In genomic region chr3:52879090-52879489, GRCh38 we compare ENCODE assay signal across 1 cellular context.
TF ChIP-seq lines count a peak whose summit lies in the region.

No MANE protein-coding gene starts in this region.

TF ChIP-seq in WTC11, 78 proteins besides CTCF, POLR2A, EP300 and RAD21 (continued from another document):
- TF ChIP-seq AR (CRISPR knock-in tag; IDR thresholded peaks at IDR 0.05) = no peak
- no peak for TF ChIP-seq USF1 (CRISPR knock-in tag; IDR thresholded peaks at IDR 0.05)
- TF ChIP-seq NFYB (CRISPR knock-in tag; conservative IDR thresholded peaks at IDR 0.05; ENCODE audit: low read depth) = no peak
- TF ChIP-seq ZNF219 (CRISPR knock-in tag; IDR thresholded peaks at IDR 0.05; ENCODE audit: borderline replicate concordance) = no peak
- TF ChIP-seq, protein P1, sequence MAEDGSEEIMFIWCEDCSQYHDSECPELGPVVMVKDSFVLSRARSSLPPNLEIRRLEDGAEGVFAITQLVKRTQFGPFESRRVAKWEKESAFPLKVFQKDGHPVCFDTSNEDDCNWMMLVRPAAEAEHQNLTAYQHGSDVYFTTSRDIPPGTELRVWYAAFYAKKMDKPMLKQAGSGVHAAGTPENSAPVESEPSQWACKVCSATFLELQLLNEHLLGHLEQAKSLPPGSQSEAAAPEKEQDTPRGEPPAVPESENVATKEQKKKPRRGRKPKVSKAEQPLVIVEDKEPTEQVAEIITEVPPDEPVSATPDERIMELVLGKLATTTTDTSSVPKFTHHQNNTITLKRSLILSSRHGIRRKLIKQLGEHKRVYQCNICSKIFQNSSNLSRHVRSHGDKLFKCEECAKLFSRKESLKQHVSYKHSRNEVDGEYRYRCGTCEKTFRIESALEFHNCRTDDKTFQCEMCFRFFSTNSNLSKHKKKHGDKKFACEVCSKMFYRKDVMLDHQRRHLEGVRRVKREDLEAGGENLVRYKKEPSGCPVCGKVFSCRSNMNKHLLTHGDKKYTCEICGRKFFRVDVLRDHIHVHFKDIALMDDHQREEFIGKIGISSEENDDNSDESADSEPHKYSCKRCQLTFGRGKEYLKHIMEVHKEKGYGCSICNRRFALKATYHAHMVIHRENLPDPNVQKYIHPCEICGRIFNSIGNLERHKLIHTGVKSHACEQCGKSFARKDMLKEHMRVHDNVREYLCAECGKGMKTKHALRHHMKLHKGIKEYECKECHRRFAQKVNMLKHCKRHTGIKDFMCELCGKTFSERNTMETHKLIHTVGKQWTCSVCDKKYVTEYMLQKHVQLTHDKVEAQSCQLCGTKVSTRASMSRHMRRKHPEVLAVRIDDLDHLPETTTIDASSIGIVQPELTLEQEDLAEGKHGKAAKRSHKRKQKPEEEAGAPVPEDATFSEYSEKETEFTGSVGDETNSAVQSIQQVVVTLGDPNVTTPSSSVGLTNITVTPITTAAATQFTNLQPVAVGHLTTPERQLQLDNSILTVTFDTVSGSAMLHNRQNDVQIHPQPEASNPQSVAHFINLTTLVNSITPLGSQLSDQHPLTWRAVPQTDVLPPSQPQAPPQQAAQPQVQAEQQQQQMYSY (CRISPR knock-in tag; IDR thresholded peaks at IDR 0.05) = no peak
- TF ChIP-seq NR2C2 (CRISPR knock-in tag; IDR thresholded peaks at IDR 0.05) = no peak
TF ChIP-seq in WTC11: peak in this region for 0.
